Comparison of ENCODE assay signal across 12 cellular contexts in genomic region chr9:107274953-107275422, GRCh38. TPM values are rescaled to one million over a fixed set of nuclear protein-coding genes. Genes with fewer than 3 reads are reported as not detected.
DNase-seq lines count a peak whose midpoint lies in the region; ATAC-seq and TF ChIP-seq lines count a peak whose summit lies in the region.
"Had no signal": no experiment of that assay in that cellular context is flagged by ENCODE, and none has a peak within 500 bp of the region (broad histone marks: within the 10 kb centered on the region; RNA-seq: fewer than 3 reads in every experiment).

No MANE protein-coding gene starts in this region.

- TF ChIP-seq EP300 in SK-N-SH (IDR thresholded peaks at IDR 0.05; ENCODE audit: borderline replicate concordance in 1 of 2, low read depth in 1 of 2, low read length in 1 of 2), result peak; percentile 63 to 95
- no peak for TF ChIP-seq EP300 in gastroesophageal sphincter (IDR thresholded peaks at IDR 0.05)

- H3K4me3 ChIP-seq in SK-N-SH (ENCODE audit: low read depth in 2 of 2, low read length in 1 of 2) (no peak overlapping the region), gastroesophageal sphincter (no peak overlapping the region), subcutaneous abdominal adipose tissue (ENCODE audit: low read depth in 1 of 5, low read length in 5 of 5) (no peak overlapping the region)

- H3K36me3 ChIP-seq in SK-N-SH (replicated peaks in 1 of 2; ENCODE audit: control insufficient read depth in 1 of 2, insufficient read depth in 2 of 2, low read length in 1 of 2) (no peaks in the 10 kb centered on the region), gastroesophageal sphincter (no peaks in the 10 kb centered on the region), subcutaneous abdominal adipose tissue (ENCODE audit: control insufficient read depth in 5 of 5, insufficient read depth in 5 of 5, low read length in 5 of 5) (no peaks in the 10 kb centered on the region)

- H3K36me3 Mint-ChIP-seq in T-cell, result no peaks in the 10 kb centered on the region

- H3K27ac Mint-ChIP-seq in T-cell, result no peak overlapping the region

- DNase-seq in DMS53 (lab: John Stamatoyannopoulos, UW), result peak; percentile 35
- DNase-seq in DMS53 treated with DMSO at 0.1 percent for 48 hours (lab: John Stamatoyannopoulos, UW; ENCODE audit: unreplicated experiment), result no peak
- no peak for DNase-seq in SK-N-SH
- no peak for DNase-seq in NCI-H345 treated with DMSO at 0.1 percent for 48 hours (lab: John Stamatoyannopoulos, UW; ENCODE audit: unreplicated experiment)
- no peak for DNase-seq in ecto neural progenitor cell (ENCODE audit: low spot score)
- no peak for DNase-seq in T-cell
- DNase-seq: activated gamma-delta T cell treated with Interleukin-2 at 50 U/mL for 16 hours, NCI-H1417 treated with DMSO at 0.1 percent for 48 hours, posterior cingulate gyrus had no signal

- H4K20me1 ChIP-seq in SK-N-SH (ENCODE audit: insufficient read depth), result no peaks in the 10 kb centered on the region

- H3K27me3 ChIP-seq in SK-N-SH (ENCODE audit: insufficient read depth), result no peaks in the 10 kb centered on the region
- peaks cover 3% of the 10 kb centered on the region for H3K27me3 ChIP-seq in gastroesophageal sphincter
- H3K27me3 ChIP-seq in subcutaneous abdominal adipose tissue (ENCODE audit: control insufficient read depth in 5 of 5, insufficient read depth in 4 of 5, low read length in 5 of 5), result no peaks in the 10 kb centered on the region

- peaks cover 0 to 15% of the 10 kb centered on the region in 2 experiments; a peak in 1 of 4 replicates for H3K4me1 ChIP-seq in SK-N-SH (ENCODE audit: control insufficient read depth in 1 of 2, insufficient read depth in 2 of 2, low read depth in 1 of 2, low read length in 1 of 2)
- H3K4me1 ChIP-seq in gastroesophageal sphincter, result peaks cover 0 to 18% (median 6%) of the 10 kb centered on the region in 3 donors
- H3K4me1 ChIP-seq in subcutaneous abdominal adipose tissue (ENCODE audit: control insufficient read depth in 5 of 5, insufficient read depth in 5 of 5, low read length in 5 of 5), result peaks cover 2 to 49% (median 35%) of the 10 kb centered on the region in 5 donors

- no peak for TF ChIP-seq RAD21 in SK-N-SH (IDR thresholded peaks at IDR 0.05; ENCODE audit: low read length)

- no peak for TF ChIP-seq POLR2A in gastroesophageal sphincter (IDR thresholded peaks at IDR 0.05)

- no peaks in the 10 kb centered on the region for H3K79me2 ChIP-seq in SK-N-SH (ENCODE audit: insufficient read depth)

- H3K9me3 ChIP-seq in SK-N-SH (no peaks in the 10 kb centered on the region), gastroesophageal sphincter (no peaks in the 10 kb centered on the region), subcutaneous abdominal adipose tissue (ENCODE audit: control insufficient read depth in 5 of 5, low read length in 5 of 5) (no peaks in the 10 kb centered on the region)

- peak overlapping the region; percentile 49 for H3K4me2 ChIP-seq in SK-N-SH

- no peak overlapping the region for H2AFZ ChIP-seq in SK-N-SH (ENCODE audit: low read depth)

- H3F3A ChIP-seq in SK-N-SH (replicated peaks; ENCODE audit: insufficient read depth), result peaks cover 16% of the 10 kb centered on the region

- peaks cover 28 to 34% of the 10 kb centered on the region in 2 donors for H3K27me3 Mint-ChIP-seq in T-cell

- no peak overlapping the region for H3K4me3 Mint-ChIP-seq in T-cell

- H3K9me3 Mint-ChIP-seq in T-cell, result no peaks in the 10 kb centered on the region

- no peaks in the 10 kb centered on the region for H3K9me2 ChIP-seq in SK-N-SH

- 9% methylated on average over 4 of the region's 4 CpGs for WGBS in SK-N-SH (ENCODE audit: low lambda C conversion rate)
- 12 to 24% methylated on average over 4 of the region's 4 CpGs for WGBS in gastroesophageal sphincter (ENCODE audit: low coverage in 1 of 2), 2 donors

- no peak for TF ChIP-seq CTCF in SK-N-SH (IDR thresholded peaks at IDR 0.05)
- no peak for TF ChIP-seq CTCF in gastroesophageal sphincter (IDR thresholded peaks at IDR 0.05)

- peaks cover 0 to 2% (median 0%) of the 10 kb centered on the region in 3 donors for H3K4me1 Mint-ChIP-seq in T-cell

- H3K9ac ChIP-seq in SK-N-SH (no peak overlapping the region), subcutaneous abdominal adipose tissue (ENCODE audit: low read length in 5 of 5) (peak overlapping the region in 2 of 5 donors; percentile 38 to 49)

- H3K27ac ChIP-seq in SK-N-SH (ENCODE audit: low read depth in 2 of 2, low read length in 1 of 2) (peak overlapping the region; percentile 59 to 79; a peak in 3 of 4 replicates), gastroesophageal sphincter (peak overlapping the region in 1 of 4 donors; percentile 29), subcutaneous abdominal adipose tissue (ENCODE audit: low read depth, low read length) (peak overlapping the region; percentile 93)
- H3K27ac ChIP-seq: 22Rv1 had no signal

- CTCF ChIA-PET in SK-N-SH (lab: Yijun Ruan, JAX), result no interaction called here
- CTCF ChIA-PET in T-cell (lab: Charles Lee), result no interaction called here

- peak; percentile 95 for ATAC-seq in gastroesophageal sphincter
- no peak for ATAC-seq in T-cell (replicated peaks in 1 of 4)

- POLR2A ChIA-PET in SK-N-SH (lab: Yijun Ruan, JAX) (no interaction called here), T-cell (lab: Charles Lee) (no interaction called here)

TF ChIP-seq in SK-N-SH, 30 proteins besides CTCF, POLR2A, EP300 and RAD21 (continues in another document):
- TF ChIP-seq FOXJ3 (CRISPR knock-in tag; IDR thresholded peaks at IDR 0.05) (no peak), POLR2AphosphoS5 (IDR thresholded peaks at IDR 0.05; ENCODE audit: low read depth, low read length) (peak; percentile 89), FOXM1 (IDR thresholded peaks at IDR 0.05; ENCODE audit: low read depth) (peak; percentile 85; the same call in 1 of the 2 replicates), GABPA (IDR thresholded peaks at IDR 0.05; ENCODE audit: low read depth) (no peak), RXRA (IDR thresholded peaks at IDR 0.05; ENCODE audit: borderline replicate concordance, low read depth) (peak; percentile 90; the same call in 1 of the 2 replicates), TCF12 (IDR thresholded peaks at IDR 0.05) (peak; percentile 98), JUND (IDR thresholded peaks at IDR 0.05) (peak; percentile 98), NRF1 (IDR thresholded peaks at IDR 0.05; ENCODE audit: low read depth, low read length) (no peak), FOSL2 (IDR thresholded peaks at IDR 0.05; ENCODE audit: borderline replicate concordance, low read depth) (peak; percentile 98), PBX3 (IDR thresholded peaks at IDR 0.05) (peak; percentile 99), RFX5 (IDR thresholded peaks at IDR 0.05; ENCODE audit: low read length) (no peak), ELF1 (IDR thresholded peaks at IDR 0.05) (no peak), MAX (IDR thresholded peaks at IDR 0.05; ENCODE audit: low read depth) (peak; percentile 75), TEAD4 (IDR thresholded peaks at IDR 0.05; ENCODE audit: borderline replicate concordance, insufficient read depth) (peak; percentile 99), RCOR1 (IDR thresholded peaks at IDR 0.05; ENCODE audit: low read length) (no peak), YY1 (IDR thresholded peaks at IDR 0.05; ENCODE audit: low read depth) (peak; percentile 13; the same call in 1 of the 2 replicates), NFIC (IDR thresholded peaks at IDR 0.05; ENCODE audit: borderline replicate concordance) (peak; percentile 93), EZH2phosphoT487 (IDR thresholded peaks at IDR 0.05; ENCODE audit: borderline replicate concordance, low read depth) (no peak), TAF1 (IDR thresholded peaks at IDR 0.05; ENCODE audit: borderline replicate concordance, low read depth, low read length) (no peak; the same call in 1 of the 2 replicates), ZBTB33 (IDR thresholded peaks at IDR 0.05; ENCODE audit: borderline replicate concordance, low read depth) (peak; percentile 79; the same call in 1 of the 2 replicates), MXI1 (IDR thresholded peaks at IDR 0.05; ENCODE audit: low read depth, low read length) (no peak)

RNA-seq across cellular contexts. Expression of gene RAD23B, which starts 8.1 kb away (rescaled TPM):
- polyA plus RNA-seq in SK-N-SH (2012; rRNA removed), result 62.9 and 80.7 TPM in 2 replicates
- polyA plus RNA-seq in SK-N-SH (2012; cell fraction: cytosol; rRNA removed), result 83.6 and 90.2 TPM in 2 replicates
- polyA plus RNA-seq in SK-N-SH (2012; cell fraction: nucleus; rRNA removed), result 22.5 and 50.3 TPM in 2 replicates
- total RNA-seq in gastroesophageal sphincter (10 to 100 TPM; 64.3 to 96.5 (median 80.7) TPM), T-cell (10 to 100 TPM; 55.0 to 68.4 (median 56.2) TPM)
